Comparison of ENCODE assay signal across 8 cellular contexts in genomic region chr1:172359531-172359991, GRCh38.
DNase-seq lines count a peak whose midpoint lies in the region; ATAC-seq and TF ChIP-seq lines count a peak whose summit lies in the region.

No MANE protein-coding gene starts in this region.

- no peak overlapping the region for H2AFZ ChIP-seq in SU-DHL-6 (ENCODE audit: low read depth, low read length, severe bottlenecking)

- TF ChIP-seq CTCF in heart right ventricle (IDR thresholded peaks at IDR 0.05) (no peak), SU-DHL-6 (IDR thresholded peaks at IDR 0.05; ENCODE audit: insufficient read depth, low read length, poor library complexity, severe bottlenecking) (no peak), upper lobe of right lung (IDR thresholded peaks at IDR 0.05) (no peak), GM13976 (IDR thresholded peaks at IDR 0.05; ENCODE audit: borderline replicate concordance, control extremely low read depth, extremely low read depth, insufficient read depth, missing control alignments) (no peak)

- intact Hi-C loops in heart right ventricle (cut with DNase I), result loop anchor here in 2 of 10 donors (5.0 kb wide), 1 partner anchor 38 kb away; no protein-coding TSS in a partner anchor
- intact Hi-C loops in cardiac septum (cut with DNase I), result loop anchor here (2.0 to 5.0 kb wide), 3 partner anchors 39 to 215 kb away; no protein-coding TSS in a partner anchor
- intact Hi-C loops in upper lobe of right lung (cut with DNase I), result no loop called here

- in situ Hi-C loops in GM13976 (cut with MboI; ENCODE audit: low sequenced_read_pairs, unreplicated experiment), result no loop called here

- no peaks in the 10 kb centered on the region for H3K79me2 ChIP-seq in SU-DHL-6 (ENCODE audit: insufficient read depth, low read length)

- no peaks in the 10 kb centered on the region for H4K20me1 ChIP-seq in SU-DHL-6 (ENCODE audit: low read depth, low read length)

- H3K9me3 ChIP-seq in heart right ventricle (no peaks in the 10 kb centered on the region), SU-DHL-6 (ENCODE audit: insufficient read depth, low read length) (no peaks in the 10 kb centered on the region), iPS-18a (ENCODE audit: control insufficient read depth, low read depth, low read length) (no peaks in the 10 kb centered on the region), upper lobe of right lung (no peaks in the 10 kb centered on the region)

- no peaks in the 10 kb centered on the region for H3K9me2 ChIP-seq in SU-DHL-6 (replicated peaks; ENCODE audit: insufficient read depth, low read length)

- no peaks in the 10 kb centered on the region for H3K27me3 ChIP-seq in heart right ventricle
- H3K27me3 ChIP-seq in SU-DHL-6 (ENCODE audit: low read length), result no peaks in the 10 kb centered on the region
- peaks cover 10% of the 10 kb centered on the region for H3K27me3 ChIP-seq in iPS-18a (ENCODE audit: control insufficient read depth, insufficient read depth, low read length)
- no peaks in the 10 kb centered on the region for H3K27me3 ChIP-seq in upper lobe of right lung

- peak overlapping the region; percentile 22 for H3K4me2 ChIP-seq in SU-DHL-6 (ENCODE audit: low read depth, low read length, poor library complexity, severe bottlenecking)

- H3F3A ChIP-seq in SU-DHL-6 (ENCODE audit: insufficient read depth), result no peaks in the 10 kb centered on the region

- H3K27ac ChIP-seq in heart right ventricle (peak overlapping the region in 7 of 10 donors; percentile 53 to 88 (median 82)), SU-DHL-6 (ENCODE audit: low read depth, low read length) (no peak overlapping the region), iPS-18a (ENCODE audit: low read length) (no peak overlapping the region), upper lobe of right lung (peak overlapping the region; percentile 78)

- H3K9ac ChIP-seq in SU-DHL-6 (ENCODE audit: low read length), result no peak overlapping the region
- peak overlapping the region; percentile 11 for H3K9ac ChIP-seq in iPS-18a (ENCODE audit: low read length)

- DNase-seq in heart right ventricle (no peak), cardiac septum (ENCODE audit: low spot score) (no peak), upper lobe of right lung (no peak), NCI-H82 (lab: John Stamatoyannopoulos, UW) (no peak), GM13976 (ENCODE audit: low spot score) (no peak)
- no peak for DNase-seq in central memory CD4-positive, alpha-beta T cell

- ATAC-seq in heart right ventricle, result no peak
- ATAC-seq in upper lobe of right lung, result peak; percentile 25

- 24 to 29% methylated on average over 3 of the region's 3 CpGs for WGBS in heart right ventricle, 2 donors

- peaks cover 8 to 59% (median 49%) of the 10 kb centered on the region in 9 donors for H3K4me1 ChIP-seq in heart right ventricle
- peaks cover 50% of the 10 kb centered on the region for H3K4me1 ChIP-seq in iPS-18a (ENCODE audit: control insufficient read depth, low read depth, low read length)
- H3K4me1 ChIP-seq in upper lobe of right lung, result peaks cover 30% of the 10 kb centered on the region

- H3K4me3 ChIP-seq in heart right ventricle, result peak overlapping the region in 2 of 10 donors; percentile 6 to 8
- H3K4me3 ChIP-seq in SU-DHL-6 (ENCODE audit: insufficient read depth, low read length, poor library complexity, severe bottlenecking), result no peak overlapping the region
- no peak overlapping the region for H3K4me3 ChIP-seq in iPS-18a (ENCODE audit: low read length)
- no peak overlapping the region for H3K4me3 ChIP-seq in upper lobe of right lung

- H3K36me3 ChIP-seq in heart right ventricle (no peaks in the 10 kb centered on the region), SU-DHL-6 (ENCODE audit: low read length) (no peaks in the 10 kb centered on the region), iPS-18a (ENCODE audit: control insufficient read depth, low read depth, low read length) (no peaks in the 10 kb centered on the region), upper lobe of right lung (no peaks in the 10 kb centered on the region)

Comparison
In these comparisons a context has a peak if more than half of its experiments do, and no peak if none do; other contexts are left out.
1. H3K27ac ChIP-seq: peak in heart right ventricle (7 of 10) and upper lobe of right lung (single experiment); none in SU-DHL-6 (single experiment) and iPS-18a (single experiment).